ENCODE assay signal across 8 cellular contexts in the genomic region with DNA sequence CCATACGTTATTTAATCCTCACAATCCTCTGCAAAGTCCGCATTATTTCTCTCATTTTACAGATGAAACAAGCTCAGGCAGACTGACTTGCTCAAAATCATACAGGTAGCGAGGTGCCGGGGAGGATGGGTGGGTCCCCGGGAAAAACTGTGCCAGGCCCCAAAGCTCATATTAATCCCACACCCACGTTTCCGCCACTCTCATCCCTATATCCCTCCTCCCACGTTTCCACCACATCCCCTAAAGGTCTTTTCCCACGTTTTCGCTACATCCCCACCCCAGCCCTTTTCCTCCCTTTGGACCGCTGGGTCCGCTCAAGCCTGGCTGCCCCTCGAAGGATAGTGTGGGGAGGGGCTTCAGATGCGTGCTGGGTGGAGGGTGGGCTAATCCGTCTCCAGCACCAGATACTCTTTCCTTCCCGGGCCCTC. TPM values are rescaled to one million over a fixed set of nuclear protein-coding genes. Genes with fewer than 3 reads are reported as not detected.
DNase-seq lines count a peak whose midpoint lies in the region; ATAC-seq lines count a peak whose summit lies in the region.

No MANE protein-coding gene starts in this region.

- ATAC-seq in HG02870 (IDR thresholded peaks at IDR 0.05; ENCODE audit: unreplicated experiment) (no peak), HG03571 (IDR thresholded peaks at IDR 0.05; ENCODE audit: unreplicated experiment) (no peak), GM19395 (IDR thresholded peaks at IDR 0.05; ENCODE audit: unreplicated experiment) (no peak)

- H3K36me3 ChIP-seq in CD8-positive, alpha-beta memory T cell (ENCODE audit: insufficient read depth, low read length), result no peaks in the 10 kb centered on the region
- H3K36me3 ChIP-seq in effector memory CD4-positive, alpha-beta T cell (ENCODE audit: control insufficient read depth, insufficient read depth, low read length), result no peaks in the 10 kb centered on the region
- peaks cover 0 to 5% of the 10 kb centered on the region in 2 donors for H3K36me3 ChIP-seq in neuronal stem cell (replicated peaks in 1 of 2; ENCODE audit: control insufficient read depth in 2 of 2, insufficient read depth in 2 of 2, low read length in 2 of 2)

- no peaks in the 10 kb centered on the region for H3K27me3 ChIP-seq in CD8-positive, alpha-beta memory T cell (ENCODE audit: insufficient read depth, low read length, poor library complexity, severe bottlenecking)
- H3K27me3 ChIP-seq in effector memory CD4-positive, alpha-beta T cell (replicated peaks; ENCODE audit: control insufficient read depth, insufficient read depth, low read length, poor library complexity, severe bottlenecking), result no peaks in the 10 kb centered on the region
- peaks cover 0 to 4% (median 0%) of the 10 kb centered on the region in 3 experiments for H3K27me3 ChIP-seq in neuronal stem cell (ENCODE audit: control insufficient read depth in 3 of 3, insufficient read depth in 3 of 3, low read depth in 1 of 3, low read length in 3 of 3)

- peak overlapping the region; percentile 94 for H2AFZ ChIP-seq in neuronal stem cell (ENCODE audit: low read length)

- H2AK5ac ChIP-seq in neuronal stem cell (ENCODE audit: low read depth, low read length), result no peak overlapping the region

- H4K8ac ChIP-seq in neuronal stem cell (ENCODE audit: low read depth, low read length), result peak overlapping the region; percentile 29

- H2BK12ac ChIP-seq in neuronal stem cell (ENCODE audit: low read length), result no peak overlapping the region

- peak overlapping the region; percentile 8 for H3K23ac ChIP-seq in neuronal stem cell (ENCODE audit: low read depth, low read length, poor library complexity)

- H3K14ac ChIP-seq in neuronal stem cell (ENCODE audit: low read length), result no peak overlapping the region

- POLR2A ChIA-PET in CD8-positive, alpha-beta memory T cell (lab: Charles Lee), result no interaction called here

- peak overlapping the region; percentile 89 for H3K9ac ChIP-seq in neuronal stem cell (ENCODE audit: low read depth, low read length, poor library complexity)

- WGBS in neuronal stem cell (ENCODE audit: extremely low coverage in 2 of 2, insufficient read length in 2 of 2, insufficient replicate concordance in 1 of 2), 2 donors, result no CpG with 5 or more reads among the region's 16 CpGs

- H3K4me3 ChIP-seq in CD8-positive, alpha-beta memory T cell (ENCODE audit: low read length), result peak overlapping the region; percentile 66
- H3K4me3 ChIP-seq in effector memory CD4-positive, alpha-beta T cell (ENCODE audit: insufficient read depth, low read depth, low read length, poor library complexity, severe bottlenecking), result peak overlapping the region; percentile 78
- H3K4me3 ChIP-seq in neuronal stem cell (ENCODE audit: low read length in 2 of 2), result peak overlapping the region; percentile 88 to 89

- peak overlapping the region in 5 of 8 donors; percentile 10 to 78 (median 67) for H3K27ac Mint-ChIP-seq in CD8-positive, alpha-beta memory T cell

- CTCF ChIA-PET in CD8-positive, alpha-beta memory T cell (lab: Charles Lee), result interaction anchor here (0.7 to 1.2 kb wide), 2 partner anchors 10 to 1912 kb away, joined by 3 read pairs; no protein-coding TSS in a partner anchor

- H2BK120ac ChIP-seq in neuronal stem cell (ENCODE audit: low read depth, low read length), result no peak overlapping the region

- H3K27ac ChIP-seq in CD8-positive, alpha-beta memory T cell (ENCODE audit: low read depth, low read length), result peak overlapping the region; percentile 13
- no peak overlapping the region for H3K27ac ChIP-seq in effector memory CD4-positive, alpha-beta T cell (ENCODE audit: insufficient read depth, low read length, poor library complexity, severe bottlenecking)
- H3K27ac ChIP-seq in neuronal stem cell (replicated peaks; ENCODE audit: low read length), result peak overlapping the region; percentile 70

- no peak overlapping the region for H4K91ac ChIP-seq in neuronal stem cell (ENCODE audit: low read depth, low read length, poor library complexity)

- no peak overlapping the region for H3K4ac ChIP-seq in neuronal stem cell (ENCODE audit: low read length)

- DNase-seq in CD8-positive, alpha-beta memory T cell, result no peak
- peak; percentile 61 for DNase-seq in NCI-H524 treated with DMSO at 0.1 percent for 48 hours (lab: John Stamatoyannopoulos, UW)
- no peak for DNase-seq in effector memory CD4-positive, alpha-beta T cell
- DNase-seq in neuronal stem cell (ENCODE audit: low spot score), result no peak
- no peak for DNase-seq in epidermal melanocyte (ENCODE audit: insufficient read length, low spot score)

- peak overlapping the region; percentile 51 for H2BK15ac ChIP-seq in neuronal stem cell (ENCODE audit: low read length)

- H3K4me3 Mint-ChIP-seq in CD8-positive, alpha-beta memory T cell, result peak overlapping the region; percentile 72 to 92 (median 83)

- peaks cover 0 to 4% of the 10 kb centered on the region in 2 donors for H3K27me3 Mint-ChIP-seq in CD8-positive, alpha-beta memory T cell

- no peak overlapping the region for H2BK5ac ChIP-seq in neuronal stem cell (ENCODE audit: low read length)

- no peaks in the 10 kb centered on the region for H3K79me1 ChIP-seq in neuronal stem cell (ENCODE audit: low read depth, low read length)

- H3K4me1 ChIP-seq in CD8-positive, alpha-beta memory T cell (ENCODE audit: insufficient read depth, low read length), result peaks cover 3% of the 10 kb centered on the region
- peaks cover 10% of the 10 kb centered on the region for H3K4me1 ChIP-seq in effector memory CD4-positive, alpha-beta T cell (ENCODE audit: control insufficient read depth, insufficient read depth, low read length, poor library complexity, severe bottlenecking)
- peaks cover 0 to 2% of the 10 kb centered on the region in 2 donors for H3K4me1 ChIP-seq in neuronal stem cell (ENCODE audit: control insufficient read depth in 2 of 2, insufficient read depth in 1 of 2, low read depth in 1 of 2, low read length in 2 of 2)

- H3K9me3 ChIP-seq in CD8-positive, alpha-beta memory T cell (ENCODE audit: low read length), result no peaks in the 10 kb centered on the region
- H3K9me3 ChIP-seq in effector memory CD4-positive, alpha-beta T cell (ENCODE audit: control insufficient read depth, low read length), result no peaks in the 10 kb centered on the region
- H3K9me3 ChIP-seq in neuronal stem cell (replicated peaks in 1 of 2; ENCODE audit: control insufficient read depth in 2 of 2, insufficient read depth in 1 of 2, low read depth in 1 of 2, low read length in 2 of 2), result no peaks in the 10 kb centered on the region

- H3K4me1 Mint-ChIP-seq in CD8-positive, alpha-beta memory T cell, result peaks cover 9 to 12% (median 10%) of the 10 kb centered on the region in 3 donors

- no peaks in the 10 kb centered on the region for H3K36me3 Mint-ChIP-seq in CD8-positive, alpha-beta memory T cell

- peak overlapping the region; percentile 94 for H3K18ac ChIP-seq in neuronal stem cell (ENCODE audit: low read length)

- no peaks in the 10 kb centered on the region for H3K9me3 Mint-ChIP-seq in CD8-positive, alpha-beta memory T cell

- peak overlapping the region; percentile 76 for H3K4me2 ChIP-seq in neuronal stem cell (ENCODE audit: insufficient read depth, low read length, poor library complexity, severe bottlenecking)

RNA-seq across cellular contexts. Expression of gene FSD1L, which starts 0.4 kb away (rescaled TPM):
- total RNA-seq in CD8-positive, alpha-beta memory T cell, result 1 to 10 TPM; 3.8 to 4.3 TPM
- 0.53 TPM for polyA plus RNA-seq in CD8-positive, alpha-beta memory T cell
- polyA plus RNA-seq in neuronal stem cell (2013, experiment 1 of 2), result 6.1 TPM
- 5.8 TPM for polyA plus RNA-seq in neuronal stem cell (2013, experiment 2 of 2)
